Comparison of ENCODE assay signal across 27 cellular contexts in the genomic region with DNA sequence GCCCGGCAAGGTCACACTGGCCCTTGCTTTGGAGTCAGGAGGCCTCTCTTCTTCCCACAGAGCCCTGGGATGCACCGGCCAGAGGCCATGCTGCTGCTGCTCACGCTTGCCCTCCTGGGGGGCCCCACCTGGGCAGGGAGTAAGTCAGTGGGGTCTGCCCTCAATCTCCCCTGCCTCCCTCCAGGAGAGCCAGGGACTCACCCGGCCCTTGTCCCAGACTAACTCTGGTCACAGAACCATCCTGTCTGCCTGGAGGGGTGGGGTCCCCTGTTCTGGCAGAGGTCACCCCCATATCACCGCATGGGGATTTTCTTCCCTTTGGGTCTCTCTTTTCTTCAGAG. TPM values are rescaled to one million over a fixed set of nuclear protein-coding genes. Genes with fewer than 3 reads are reported as not detected.
DNase-seq lines count a peak whose midpoint lies in the region; TF ChIP-seq lines count a peak whose summit lies in the region.
"Had no signal": no experiment of that assay in that cellular context is flagged by ENCODE, and none has a peak within 500 bp of the region (broad histone marks: within the 10 kb centered on the region; RNA-seq: fewer than 3 reads in every experiment).

No MANE protein-coding gene starts in this region.

- H3K9ac ChIP-seq in mucosa of rectum (ENCODE audit: low read depth in 1 of 2, low read length in 2 of 2), result peak overlapping the region; percentile 41 to 65

- H3K27me3 Mint-ChIP-seq in Calu3 (ENCODE audit: unreplicated experiment) (no peaks in the 10 kb centered on the region), mesothelial cell of epicardium (ENCODE audit: low read depth) (peaks cover 11% of the 10 kb centered on the region)
- H3K27me3 Mint-ChIP-seq in activated T-helper 1 cell treated with anti-CD3 and anti-CD28 coated beads, Interleukin-12 subunit alpha, Interleukin-12 subunit beta, Interleukin-2, Interleukin-4 antibody, amounts not matched to agents 30 ng/mL and 10 ng/mL and 1 ng/mL, durations not matched to agents 14 hours and 24 hours and 36 hours (ENCODE audit: insufficient read depth), result peaks cover 5% of the 10 kb centered on the region

- no peak for TF ChIP-seq CTCF in Calu3 (IDR thresholded peaks at IDR 0.05; ENCODE audit: unreplicated experiment)
- TF ChIP-seq CTCF in adrenal gland (IDR thresholded peaks at IDR 0.05), result no peak
- no peak for TF ChIP-seq CTCF in mesothelial cell of epicardium (IDR thresholded peaks at IDR 0.05; ENCODE audit: unreplicated experiment)

- TSS peak; percentile 86 for BruUV-seq in Calu3 (replicated peaks; lab: Mats Ljungman, UMichigan)

- H3K27me3 ChIP-seq in ACC112 (ENCODE audit: insufficient read depth, low read length) (no peaks in the 10 kb centered on the region), mucosa of rectum (ENCODE audit: control insufficient read depth in 2 of 2, insufficient read depth in 2 of 2, low read length in 2 of 2) (no peaks in the 10 kb centered on the region), adrenal gland (peaks cover 15% of the 10 kb centered on the region)

- H3K79me2 ChIP-seq in ACC112 (ENCODE audit: control insufficient read depth, insufficient read depth, low read length, unreplicated experiment), result no peaks in the 10 kb centered on the region

- H3K4me3 ChIP-seq in ACC112 (ENCODE audit: low read depth, low read length), result peak overlapping the region; percentile 49; the same call in 1 of the 2 replicates
- peak overlapping the region; percentile 17 to 50 for H3K4me3 ChIP-seq in mucosa of rectum (ENCODE audit: low read length in 2 of 2)
- H3K4me3 ChIP-seq in adrenal gland, result no peak overlapping the region
- H3K4me3 ChIP-seq: dorsolateral prefrontal cortex, sigmoid colon, SK-N-MC, tibial nerve had no signal

- H3K27ac ChIP-seq in ACC112 (ENCODE audit: low read depth, low read length), result no peak overlapping the region
- H3K27ac ChIP-seq in mucosa of rectum (ENCODE audit: low read depth in 2 of 2, low read length in 2 of 2), result peak overlapping the region; percentile 61 to 91
- H3K27ac ChIP-seq in adrenal gland, result no peak overlapping the region
- H3K27ac ChIP-seq: dorsolateral prefrontal cortex, sigmoid colon, SK-N-MC, tibial nerve had no signal

- CTCF ChIA-PET in Calu3 (lab: Charles Lee), result no interaction called here

- H3K36me3 ChIP-seq in ACC112 (ENCODE audit: insufficient read depth, low read length) (no peaks in the 10 kb centered on the region), mucosa of rectum (ENCODE audit: control insufficient read depth in 2 of 2, insufficient read depth in 2 of 2, low read length in 2 of 2) (no peaks in the 10 kb centered on the region), adrenal gland (replicated peaks in 1 of 2) (no peaks in the 10 kb centered on the region)
- H3K36me3 ChIP-seq: sigmoid colon, tibial nerve had no signal

- H3K4me1 Mint-ChIP-seq in Calu3 (ENCODE audit: low read depth, unreplicated experiment) (peaks cover 11% of the 10 kb centered on the region), mesothelial cell of epicardium (no peaks in the 10 kb centered on the region)
- H3K4me1 Mint-ChIP-seq in activated T-helper 1 cell treated with anti-CD3 and anti-CD28 coated beads, Interleukin-12 subunit alpha, Interleukin-12 subunit beta, Interleukin-2, Interleukin-4 antibody, amounts not matched to agents 30 ng/mL and 10 ng/mL and 1 ng/mL, durations not matched to agents 14 hours and 24 hours and 36 hours (ENCODE audit: low read depth), result peaks cover 7% of the 10 kb centered on the region

- H3K9me3 Mint-ChIP-seq in Calu3 (ENCODE audit: low read depth, unreplicated experiment) (no peaks in the 10 kb centered on the region), mesothelial cell of epicardium (no peaks in the 10 kb centered on the region)
- H3K9me3 Mint-ChIP-seq in activated T-helper 1 cell treated with anti-CD3 and anti-CD28 coated beads, Interleukin-12 subunit alpha, Interleukin-12 subunit beta, Interleukin-2, Interleukin-4 antibody, amounts not matched to agents 30 ng/mL and 10 ng/mL and 1 ng/mL, durations not matched to agents 14 hours and 24 hours and 36 hours, result no peaks in the 10 kb centered on the region
- H3K9me3 Mint-ChIP-seq: naive thymus-derived CD8-positive, alpha-beta T cell had no signal

- TF ChIP-seq POLR2A in adrenal gland (IDR thresholded peaks at IDR 0.05), result no peak

- H3K4me1 ChIP-seq in ACC112 (ENCODE audit: control insufficient read depth, insufficient read depth, low read length, unreplicated experiment), result peaks cover 10% of the 10 kb centered on the region
- peaks cover 8 to 17% of the 10 kb centered on the region in 2 donors for H3K4me1 ChIP-seq in mucosa of rectum (ENCODE audit: control insufficient read depth in 2 of 2, insufficient read depth in 2 of 2, low read length in 2 of 2)
- H3K4me1 ChIP-seq in adrenal gland (replicated peaks in 1 of 2), result no peaks in the 10 kb centered on the region
- H3K4me1 ChIP-seq: sigmoid colon, tibial nerve had no signal

- peak overlapping the region; percentile 15 for H2AFZ ChIP-seq in ACC112 (ENCODE audit: low read length, unreplicated experiment)

- intact Hi-C loops in Calu3 (cut with micrococcal nuclease; ENCODE audit: unreplicated experiment), result no loop called here
- intact Hi-C loops in activated T-helper 1 cell treated with anti-CD3 and anti-CD28 coated beads, Interleukin-12 subunit alpha, Interleukin-12 subunit beta, Interleukin-2, Interleukin-4 antibody, amounts not matched to agents 30 ng/mL and 10 ng/mL and 1 ng/mL, durations not matched to agents 14 hours and 24 hours and 36 hours (cut with micrococcal nuclease), result no loop called here
- intact Hi-C loops in adrenal gland (cut with DNase I), result no loop called here

- H3K4me3 Mint-ChIP-seq in Calu3 (ENCODE audit: low read depth, unreplicated experiment) (no peak overlapping the region), mesothelial cell of epicardium (no peak overlapping the region)
- H3K4me3 Mint-ChIP-seq in activated T-helper 1 cell treated with anti-CD3 and anti-CD28 coated beads, Interleukin-12 subunit alpha, Interleukin-12 subunit beta, Interleukin-2, Interleukin-4 antibody, amounts not matched to agents 30 ng/mL and 10 ng/mL and 1 ng/mL, durations not matched to agents 14 hours and 24 hours and 36 hours, result peak overlapping the region; percentile 49
- H3K4me3 Mint-ChIP-seq: naive thymus-derived CD8-positive, alpha-beta T cell had no signal

- H3K9me3 ChIP-seq in mucosa of rectum (ENCODE audit: control insufficient read depth in 2 of 2, low read length in 2 of 2) (no peaks in the 10 kb centered on the region), adrenal gland (replicated peaks in 1 of 3) (no peaks in the 10 kb centered on the region)
- H3K9me3 ChIP-seq: sigmoid colon, tibial nerve had no signal

- DNase-seq in Calu3 (no peak), SHP77 (lab: John Stamatoyannopoulos, UW) (no peak), adrenal gland (no peak), NCI-H1417 (lab: John Stamatoyannopoulos, UW) (no peak), mesothelial cell of epicardium (ENCODE audit: low spot score in 2 of 2, unreplicated experiment in 2 of 2) (no peak)
- DNase-seq in activated T-helper 1 cell treated with anti-CD3 and anti-CD28 coated beads, Interleukin-12 subunit alpha, Interleukin-12 subunit beta, Interleukin-2, Interleukin-4 antibody, amounts not matched to agents 30 ng/mL and 10 ng/mL and 1 ng/mL, durations not matched to agents 14 hours and 24 hours and 36 hours (ENCODE audit: low spot score), result no peak
- DNase-seq: activated CD8-positive, alpha-beta memory T cell treated with anti-CD3 and anti-CD28 coated beads, Interleukin-2, amount 50 U/mL, for 4 hours; amygdala; DND-41; foreskin fibroblast; hippocampal formation; islet precursor cell; Karpas-422; naive thymus-derived CD8-positive, alpha-beta T cell; NCI-H1048; NCI-H2029 treated with DMSO at 0.1 percent for 48 hours; sigmoid colon; T1000 had no signal

- 63 to 90% (median 69%) methylated on average over 2 to 5 of the region's 5 CpGs for WGBS in adrenal gland, 4 donors

- H3K36me3 Mint-ChIP-seq in Calu3 (ENCODE audit: insufficient read depth, unreplicated experiment) (no peaks in the 10 kb centered on the region), mesothelial cell of epicardium (no peaks in the 10 kb centered on the region)
- H3K36me3 Mint-ChIP-seq in activated T-helper 1 cell treated with anti-CD3 and anti-CD28 coated beads, Interleukin-12 subunit alpha, Interleukin-12 subunit beta, Interleukin-2, Interleukin-4 antibody, amounts not matched to agents 30 ng/mL and 10 ng/mL and 1 ng/mL, durations not matched to agents 14 hours and 24 hours and 36 hours (ENCODE audit: low read depth), result no peaks in the 10 kb centered on the region
- H3K36me3 Mint-ChIP-seq: naive thymus-derived CD8-positive, alpha-beta T cell had no signal

- H3K27ac Mint-ChIP-seq in Calu3 (ENCODE audit: unreplicated experiment), result no peak overlapping the region
- peak overlapping the region; percentile 44 for H3K27ac Mint-ChIP-seq in activated T-helper 1 cell treated with anti-CD3 and anti-CD28 coated beads, Interleukin-12 subunit alpha, Interleukin-12 subunit beta, Interleukin-2, Interleukin-4 antibody, amounts not matched to agents 30 ng/mL and 10 ng/mL and 1 ng/mL, durations not matched to agents 14 hours and 24 hours and 36 hours
- no peak overlapping the region for H3K27ac Mint-ChIP-seq in mesothelial cell of epicardium
- H3K27ac Mint-ChIP-seq: naive thymus-derived CD8-positive, alpha-beta T cell had no signal

RNA-seq across cellular contexts. Expression of a gene that starts 0.2 kb away (rescaled TPM):
- total RNA-seq in Calu3 (2022) (10.3 and 15.5 TPM in 2 replicates), adrenal gland (1 to 10 TPM in 3 of 8 donors, under 1 TPM in 3, not detected in 2; 0.41 to 1.5 (median 0.94) TPM), mesothelial cell of epicardium (0.51 to 1.5 TPM (median 0.70 TPM) in 3 replicates)
- total RNA-seq in activated T-helper 1 cell treated with anti-CD3 and anti-CD28 coated beads, Interleukin-12 subunit alpha, Interleukin-12 subunit beta, Interleukin-2, Interleukin-4 antibody, amounts not matched to agents 30 ng/mL and 10 ng/mL and 1 ng/mL, durations not matched to agents 14 hours and 24 hours and 36 hours, result 11.7 and 12.9 TPM in 2 replicates
- under 1 TPM in 2 of 3 donors, not detected in 1; 0.35 to 0.81 TPM for polyA plus RNA-seq in adrenal gland
- total RNA-seq: cardiac septum; naive thymus-derived CD8-positive, alpha-beta T cell; osteocyte; sigmoid colon; tibial nerve had no signal
- polyA plus RNA-seq: naive thymus-derived CD8-positive, alpha-beta T cell had no signal

RNA-seq across cellular contexts. Expression of a gene that starts 13.3 kb away (rescaled TPM):
- total RNA-seq in Calu3 (2022) (not detected in 2 replicates), adrenal gland (under 1 TPM in 3 of 8 donors, not detected in 5; 0.72 to 0.88 (median 0.83) TPM), mesothelial cell of epicardium (not detected in 3 replicates)
- 9.2 and 10.1 TPM in 2 replicates for total RNA-seq in activated T-helper 1 cell treated with anti-CD3 and anti-CD28 coated beads, Interleukin-12 subunit alpha, Interleukin-12 subunit beta, Interleukin-2, Interleukin-4 antibody, amounts not matched to agents 30 ng/mL and 10 ng/mL and 1 ng/mL, durations not matched to agents 14 hours and 24 hours and 36 hours
- polyA plus RNA-seq in adrenal gland, result 1 to 10 TPM in 1 of 3 donors, under 1 TPM in 2; 0.20 to 2.6 (median 0.98) TPM
- total RNA-seq: cardiac septum, osteocyte, sigmoid colon, tibial nerve had no signal

RNA-seq across cellular contexts. Expression of a gene that starts 27.6 kb away (rescaled TPM):
- total RNA-seq in Calu3 (2022) (140 and 141 TPM in 2 replicates), adrenal gland (under 1 TPM in 2 of 8 donors, not detected in 6; 0.32 to 0.41 TPM), mesothelial cell of epicardium (22.8 to 25.1 TPM (median 24.9 TPM) in 3 replicates)
- total RNA-seq in activated T-helper 1 cell treated with anti-CD3 and anti-CD28 coated beads, Interleukin-12 subunit alpha, Interleukin-12 subunit beta, Interleukin-2, Interleukin-4 antibody, amounts not matched to agents 30 ng/mL and 10 ng/mL and 1 ng/mL, durations not matched to agents 14 hours and 24 hours and 36 hours, result not detected in 2 replicates
- polyA plus RNA-seq in adrenal gland, result under 1 TPM in 1 of 3 donors, not detected in 2; 0.07 TPM
- total RNA-seq: cardiac septum; naive thymus-derived CD8-positive, alpha-beta T cell; osteocyte; sigmoid colon; tibial nerve had no signal
- polyA plus RNA-seq: naive thymus-derived CD8-positive, alpha-beta T cell had no signal

RNA-seq across cellular contexts. Expression of a gene that starts 32.1 kb away (rescaled TPM):
- total RNA-seq in Calu3 (2022) (not detected in 2 replicates), adrenal gland (not detected), mesothelial cell of epicardium (not detected in 3 replicates)
- total RNA-seq in activated T-helper 1 cell treated with anti-CD3 and anti-CD28 coated beads, Interleukin-12 subunit alpha, Interleukin-12 subunit beta, Interleukin-2, Interleukin-4 antibody, amounts not matched to agents 30 ng/mL and 10 ng/mL and 1 ng/mL, durations not matched to agents 14 hours and 24 hours and 36 hours, result not detected in 2 replicates
- polyA plus RNA-seq in adrenal gland, result not detected
- total RNA-seq: cardiac septum; dorsolateral prefrontal cortex; epithelial cell of proximal tubule; mammary epithelial cell; naive thymus-derived CD8-positive, alpha-beta T cell; osteocyte; sigmoid colon; tibial nerve had no signal
- polyA plus RNA-seq: mammary epithelial cell; naive thymus-derived CD8-positive, alpha-beta T cell; sigmoid colon had no signal

RNA-seq across cellular contexts. Expression of a gene that starts 43.0 kb away (rescaled TPM):
- total RNA-seq in Calu3 (2022) (7.9 and 13.2 TPM in 2 replicates), adrenal gland (not detected), mesothelial cell of epicardium (not detected in 3 replicates)
- total RNA-seq in activated T-helper 1 cell treated with anti-CD3 and anti-CD28 coated beads, Interleukin-12 subunit alpha, Interleukin-12 subunit beta, Interleukin-2, Interleukin-4 antibody, amounts not matched to agents 30 ng/mL and 10 ng/mL and 1 ng/mL, durations not matched to agents 14 hours and 24 hours and 36 hours, result 0.10 TPM in 1 of 2 replicates, not detected in the other
- not detected for polyA plus RNA-seq in adrenal gland
- total RNA-seq: cardiac septum; epithelial cell of proximal tubule; mammary epithelial cell; naive thymus-derived CD8-positive, alpha-beta T cell; osteocyte; sigmoid colon; tibial nerve had no signal
- polyA plus RNA-seq: mammary epithelial cell, sigmoid colon had no signal

Comparison
In these comparisons a context has a peak if more than half of its experiments do, and no peak if none do; other contexts are left out.
1. H3K27ac ChIP-seq: peak in mucosa of rectum (2 of 2); none in ACC112 (single experiment) and adrenal gland (0 of 5).
2. H3K4me3 ChIP-seq: peak in ACC112 (single experiment) and mucosa of rectum (2 of 2); none in adrenal gland (0 of 4).
3. RNA of a gene that starts 27.6 kb away (total RNA-seq): 140 to 141 TPM in Calu3 and 22.8 to 25.1 TPM in mesothelial cell of epicardium; not detected in activated T-helper 1 cell treated with anti-CD3 and anti-CD28 coated beads, Interleukin-12 subunit alpha, Interleukin-12 subunit beta, Interleukin-2, Interleukin-4 antibody, amounts not matched to agents 30 ng/mL and 10 ng/mL and 1 ng/mL, durations not matched to agents 14 hours and 24 hours and 36 hours and 0.32 to 0.41 TPM in adrenal gland; every median in the first group is over 10 times any median in the second.